13 cellular contexts compared by ENCODE assay signal in the genomic region with DNA sequence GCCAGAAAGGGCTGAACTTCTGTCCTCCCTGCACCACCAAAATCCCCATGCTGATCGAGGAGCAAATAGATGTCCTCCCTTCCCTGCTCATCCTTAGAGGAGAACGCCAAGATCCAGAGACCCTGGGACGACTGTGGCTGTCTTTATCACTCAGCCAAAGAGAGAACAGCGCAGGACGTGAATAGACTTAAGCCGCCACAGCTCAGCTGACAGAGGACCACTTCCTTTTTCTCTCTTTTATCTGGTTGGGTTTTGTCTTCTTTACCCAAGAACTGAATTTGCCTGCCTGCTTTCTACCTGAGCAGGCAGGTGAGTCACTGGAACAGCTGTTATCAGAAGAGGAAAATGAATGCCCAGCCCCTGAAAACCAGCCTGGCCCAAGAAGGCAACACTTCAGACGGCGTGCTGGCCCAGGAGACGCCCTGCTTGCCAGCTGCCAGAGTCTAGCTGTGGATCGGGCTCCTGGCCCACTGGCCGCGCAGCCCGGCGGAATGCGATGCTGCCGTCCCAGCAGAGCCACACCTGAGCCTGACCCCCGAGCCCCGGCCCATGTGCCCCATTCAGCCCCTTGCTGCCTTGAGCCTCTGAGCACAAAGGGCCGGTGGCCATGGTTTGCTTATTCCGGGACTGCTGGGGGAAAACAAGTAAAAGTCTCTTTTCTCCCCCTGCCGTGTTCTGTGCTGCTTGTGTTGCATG.
DNase-seq lines count a peak whose midpoint lies in the region; ATAC-seq, FAIRE-seq and TF ChIP-seq lines count a peak whose summit lies in the region.
"Had no signal": no experiment of that assay in that cellular context is flagged by ENCODE, and none has a peak within 500 bp of the region (broad histone marks: within the 10 kb centered on the region; RNA-seq: fewer than 3 reads in every experiment).

No MANE protein-coding gene starts in this region.

- H2AFZ ChIP-seq in neural progenitor cell (replicated peaks) = no peak overlapping the region

- H3K9me3 Mint-ChIP-seq in neural progenitor cell = no peaks in the 10 kb centered on the region
- H3K9me3 Mint-ChIP-seq: activated CD4-positive, alpha-beta memory T cell treated with anti-CD3 and anti-CD28 coated beads, Interleukin-2, amount 10 ng/mL, durations not matched to agents 7 days and 5 days had no signal

- H3K4me1 Mint-ChIP-seq in neural progenitor cell = peaks cover 24% of the 10 kb centered on the region

- H4K20me1 ChIP-seq in BLaER1 treated with 17β-estradiol and CSF1 and Interleukin-3, amounts not matched to agents 10 nM and 100 nM = peaks cover 0 to 21% (median 0%) of the 10 kb centered on the region in 11 experiments; a peak in 7 of 22 replicates
- no peaks in the 10 kb centered on the region for H4K20me1 ChIP-seq in neural progenitor cell (ENCODE audit: low read depth)

- TF ChIP-seq CTCF in bronchial epithelial cell (IDR thresholded peaks at IDR 0.05; ENCODE audit: insufficient read depth, low read length, severe bottlenecking) = no peak
- TF ChIP-seq CTCF in neural progenitor cell (IDR thresholded peaks at IDR 0.05) = no peak

- H3K27ac ChIP-seq in BLaER1 treated with 17β-estradiol and CSF1 and Interleukin-3, amounts not matched to agents 10 nM and 100 nM = peak overlapping the region in 4 of 11 experiments; percentile 15 to 36 (median 30); a peak in 6 of 22 replicates
- H3K27ac ChIP-seq in neural progenitor cell = no peak overlapping the region
- H3K27ac ChIP-seq: SJCRH30 had no signal

- H3K27ac Mint-ChIP-seq in neural progenitor cell = peak overlapping the region; percentile 85
- H3K27ac Mint-ChIP-seq: activated CD4-positive, alpha-beta memory T cell treated with anti-CD3 and anti-CD28 coated beads, Interleukin-2, amount 10 ng/mL, durations not matched to agents 7 days and 5 days had no signal

- peaks cover 7% of the 10 kb centered on the region for H3F3A ChIP-seq in neural progenitor cell (ENCODE audit: low read depth)

- H3K4me3 Mint-ChIP-seq in neural progenitor cell = peak overlapping the region; percentile 59
- H3K4me3 Mint-ChIP-seq: activated CD4-positive, alpha-beta memory T cell treated with anti-CD3 and anti-CD28 coated beads, Interleukin-2, amount 10 ng/mL, durations not matched to agents 7 days and 5 days had no signal

- no peak overlapping the region for H3K4me3 ChIP-seq in BLaER1 treated with 17β-estradiol and CSF1 and Interleukin-3, amounts not matched to agents 10 nM and 100 nM
- H3K4me3 ChIP-seq in Jurkat, Clone E6-1 (ENCODE audit: low read length) = no peak overlapping the region
- H3K4me3 ChIP-seq in bronchial epithelial cell (ENCODE audit: low read depth, low read length) = no peak overlapping the region
- H3K4me3 ChIP-seq in neural progenitor cell = no peak overlapping the region
- H3K4me3 ChIP-seq: SJCRH30 had no signal

- no peaks in the 10 kb centered on the region for H3K27me3 ChIP-seq in BLaER1 treated with 17β-estradiol and CSF1 and Interleukin-3, amounts not matched to agents 10 nM and 100 nM
- H3K27me3 ChIP-seq in bronchial epithelial cell (ENCODE audit: control insufficient read depth, insufficient read depth, low read length) (no peaks in the 10 kb centered on the region), neural progenitor cell (no peaks in the 10 kb centered on the region)
- H3K27me3 ChIP-seq: SJCRH30 had no signal

- peaks cover 2% of the 10 kb centered on the region for H3K27me3 Mint-ChIP-seq in neural progenitor cell (ENCODE audit: insufficient read depth, low read depth)
- H3K27me3 Mint-ChIP-seq: activated CD4-positive, alpha-beta memory T cell treated with anti-CD3 and anti-CD28 coated beads, Interleukin-2, amount 10 ng/mL, durations not matched to agents 7 days and 5 days had no signal

- no peak for ATAC-seq in HG03135 (IDR thresholded peaks at IDR 0.05; ENCODE audit: unreplicated experiment)

- H3K9me3 ChIP-seq in BLaER1 treated with 17β-estradiol and CSF1 and Interleukin-3, amounts not matched to agents 10 nM and 100 nM (replicated peaks in 1 of 11) = no peaks in the 10 kb centered on the region
- H3K9me3 ChIP-seq in neural progenitor cell (ENCODE audit: low read depth) = no peaks in the 10 kb centered on the region
- H3K9me3 ChIP-seq: SJCRH30 had no signal

- H3K79me2 ChIP-seq in neural progenitor cell (ENCODE audit: low read depth) = no peaks in the 10 kb centered on the region

- peaks cover 9 to 59% (median 47%) of the 10 kb centered on the region in 10 experiments; a peak in 19 of 20 replicates for H3K4me1 ChIP-seq in BLaER1 treated with 17β-estradiol and CSF1 and Interleukin-3, amounts not matched to agents 10 nM and 100 nM
- H3K4me1 ChIP-seq in neural progenitor cell = peaks cover 11% of the 10 kb centered on the region
- H3K4me1 ChIP-seq: SJCRH30 had no signal

- peaks cover 5% of the 10 kb centered on the region for H3K36me3 Mint-ChIP-seq in neural progenitor cell

- peak overlapping the region in 3 of 11 experiments; percentile 14 to 19 (median 18); a peak in 1 of 22 replicates for H3K9ac ChIP-seq in BLaER1 treated with 17β-estradiol and CSF1 and Interleukin-3, amounts not matched to agents 10 nM and 100 nM
- no peak overlapping the region for H3K9ac ChIP-seq in neural progenitor cell

- peak; percentile 67 for DNase-seq in Jurkat, Clone E6-1 (ENCODE audit: low read depth, low spot score)
- DNase-seq in bronchial epithelial cell (ENCODE audit: low read depth) (no peak), neural progenitor cell (ENCODE audit: low spot score) (no peak), DMS79 (lab: John Stamatoyannopoulos, UW) (no peak), HTR-8/SVneo (ENCODE audit: insufficient read length, low spot score) (no peak), DMS53 (lab: John Stamatoyannopoulos, UW) (no peak)
- DNase-seq: activated CD4-positive, alpha-beta memory T cell treated with anti-CD3 and anti-CD28 coated beads, Interleukin-2, amount 10 ng/mL, durations not matched to agents 7 days and 5 days; activated effector memory CD4-positive, alpha-beta T cell treated with Interleukin-2 at 50 U/mL for 16 hours; effector CD4-positive, alpha-beta T cell; NCI-H2081 treated with DMSO at 0.1 percent for 48 hours; SJCRH30 had no signal

- H3K4me2 ChIP-seq in BLaER1 treated with 17β-estradiol and CSF1 and Interleukin-3, amounts not matched to agents 10 nM and 100 nM = peak overlapping the region; percentile 20 to 75 (median 51); a peak in 19 of 22 replicates
- H3K4me2 ChIP-seq in neural progenitor cell = peak overlapping the region; percentile 49

- H3K36me3 ChIP-seq in BLaER1 treated with 17β-estradiol and CSF1 and Interleukin-3, amounts not matched to agents 10 nM and 100 nM = peaks cover 5 to 100% (median 34%) of the 10 kb centered on the region in 11 experiments; a peak in 19 of 22 replicates
- H3K36me3 ChIP-seq in bronchial epithelial cell (ENCODE audit: control insufficient read depth, insufficient read depth, low read length) (peaks cover 7% of the 10 kb centered on the region), neural progenitor cell (no peaks in the 10 kb centered on the region)

- peak; percentile 18 for FAIRE-seq in bronchial epithelial cell (lab: Jason Lieb, UNC)
- no peak for FAIRE-seq in HTR-8/SVneo (lab: Jason Lieb, UNC)
